ENCODE assay signal across 35 cellular contexts in the genomic region with DNA sequence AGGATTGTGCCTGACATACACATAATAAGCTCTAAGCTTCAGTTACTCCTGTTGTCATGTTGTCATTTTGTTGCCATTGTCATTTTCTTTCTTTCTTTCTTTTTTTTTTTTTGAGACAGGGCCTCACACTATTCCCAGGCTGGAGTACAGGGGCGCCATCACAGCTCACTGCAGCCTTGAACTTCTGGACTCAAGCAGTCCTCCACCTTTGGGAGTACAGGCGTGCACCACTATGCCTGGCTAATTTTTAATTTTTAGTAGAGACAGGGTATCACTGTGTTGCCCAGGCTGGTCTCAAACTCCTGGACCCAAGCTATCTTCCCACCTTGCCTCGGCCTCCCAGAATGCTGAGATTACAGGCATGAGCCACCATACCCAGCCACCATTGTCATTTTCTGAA.
"Had no signal": no experiment of that assay in that cellular context is flagged by ENCODE, and none has a peak within 500 bp of the region (broad histone marks: within the 10 kb centered on the region; RNA-seq: fewer than 3 reads in every experiment).

No MANE protein-coding gene starts in this region.

- ATAC-seq: activated CD8-positive, alpha-beta T cell treated with anti-CD3 and anti-CD28 coated beads for 36 hours; activated naive CD8-positive, alpha-beta T cell treated with anti-CD3 and anti-CD28 coated beads, Interleukin-2, amount 50 U/mL, for 24 hours; activated T-cell treated with anti-CD3 and anti-CD28 coated beads, Interleukin-2, amount 50 U/mL, for 4 hours; activated T-cell treated with anti-CD3 and anti-CD28 coated beads, Interleukin-2, amount 50 U/mL, for 72 hours; activated T-helper 17 cell treated with anti-CD3 and anti-CD28 coated beads, Interleukin-2, amount 50 U/mL, for 72 hours had no signal

- H3K27ac ChIP-seq: ascending aorta, cardiac muscle cell had no signal

- H3K4me1 ChIP-seq: ascending aorta had no signal

- DNase-seq: activated B cell treated with CpG ODN at 0.5 μM for 24 hours; activated CD4-positive, alpha-beta memory T cell treated with anti-CD3 and anti-CD28 coated beads for 36 hours; activated CD4-positive, alpha-beta T cell treated with anti-CD3 and anti-CD28 coated beads for 4 hours; activated CD4-positive, alpha-beta T cell treated with anti-CD3 and anti-CD28 coated beads, Interleukin-2, amount 10 ng/mL, durations not matched to agents 24 days and 14 days; activated CD4-positive, alpha-beta T cell treated with anti-CD3 and anti-CD28 coated beads, Interleukin-2, amount 50 U/mL, for 1 hour; activated CD4-positive, alpha-beta T cell treated with anti-CD3 and anti-CD28 coated beads, Interleukin-2, amount 50 U/mL, for 4 hours; activated CD4-positive, CD25-positive, alpha-beta regulatory T cell treated with anti-CD3 and anti-CD28 coated beads, Interleukin-2, amount 50 U/mL, for 72 hours; activated CD8-positive, alpha-beta memory T cell treated with anti-CD3 and anti-CD28 coated beads, Interleukin-2, amount 50 U/mL, for 4 hours; activated CD8-positive, alpha-beta T cell treated with anti-CD3 and anti-CD28 coated beads for 36 hours; activated effector memory CD4-positive, alpha-beta T cell treated with Interleukin-2 at 50 U/mL for 16 hours; activated gamma-delta T cell; activated naive CD4-positive, alpha-beta T cell treated with anti-CD3 and anti-CD28 coated beads, Interleukin-2, amount 10 ng/mL, durations not matched to agents 7 days and 5 days; activated naive CD4-positive, alpha-beta T cell treated with Interleukin-2 at 50 U/mL for 16 hours; activated naive CD8-positive, alpha-beta T cell treated with anti-CD3 and anti-CD28 coated beads, Interleukin-2, amount 10 ng/mL, durations not matched to agents 7 days and 5 days; activated naive CD8-positive, alpha-beta T cell treated with anti-CD3 and anti-CD28 coated beads, Interleukin-2, amount 50 U/mL, for 24 hours; activated T-cell treated with anti-CD3 and anti-CD28 coated beads for 4 hours; activated T-cell treated with anti-CD3 and anti-CD28 coated beads, Interleukin-2, amount 50 U/mL, for 1 hour; activated T-cell treated with anti-CD3 and anti-CD28 coated beads, Interleukin-2, amount 50 U/mL, for 4 hours; activated T-cell treated with anti-CD3 and anti-CD28 coated beads, Interleukin-2, amount 50 U/mL, for 72 hours; amygdala; anterior cingulate cortex; SW 1271; T-helper 1 cell; T-helper 2 cell; T-helper 9 cell had no signal

- H3K27me3 ChIP-seq: ascending aorta, cardiac muscle cell had no signal

- H3K4me1 Mint-ChIP-seq: activated B cell treated with CpG ODN at 0.5 μM for 24 hours, brain had no signal

- H3K4me3 ChIP-seq: ascending aorta, cardiac muscle cell had no signal

- H3K27ac Mint-ChIP-seq: activated B cell treated with CpG ODN at 0.5 μM for 24 hours; activated CD4-positive, alpha-beta memory T cell treated with anti-CD3 and anti-CD28 coated beads for 36 hours; activated CD8-positive, alpha-beta T cell treated with anti-CD3 and anti-CD28 coated beads for 36 hours; activated naive CD4-positive, alpha-beta T cell treated with anti-CD3 and anti-CD28 coated beads, Interleukin-2, amount 10 ng/mL, durations not matched to agents 7 days and 5 days; activated naive CD4-positive, alpha-beta T cell treated with anti-CD3 and anti-CD28 coated beads, Interleukin-2, amount 50 U/mL, for 24 hours; activated naive CD8-positive, alpha-beta T cell; activated naive CD8-positive, alpha-beta T cell treated with anti-CD3 and anti-CD28 coated beads, Interleukin-2, amount 10 ng/mL, durations not matched to agents 7 days and 5 days; activated naive CD8-positive, alpha-beta T cell treated with anti-CD3 and anti-CD28 coated beads, Interleukin-2, amount 50 U/mL, for 24 hours; activated T-cell treated with anti-CD3 and anti-CD28 coated beads, Interleukin-2, amount 50 U/mL, for 72 hours; activated T-helper 1 cell treated with anti-CD3 and anti-CD28 coated beads, Interleukin-12 subunit alpha, Interleukin-12 subunit beta, Interleukin-2, Interleukin-4 antibody, amounts not matched to agents 30 ng/mL and 10 ng/mL and 1 ng/mL, durations not matched to agents 14 hours and 24 hours and 36 hours; T-helper 2 cell treated with Interferon-gamma antibody and Interleukin-4, amounts not matched to agents 5 μg/mL and 100 μg/mL, for 36 hours had no signal

- H3K9me3 ChIP-seq: ascending aorta had no signal

- H3K27me3 Mint-ChIP-seq: activated B cell treated with CpG ODN at 0.5 μM for 24 hours; activated CD4-positive, alpha-beta memory T cell treated with anti-CD3 and anti-CD28 coated beads for 36 hours; activated CD4-positive, alpha-beta T cell treated with anti-CD3 and anti-CD28 coated beads, Interleukin-2, amount 10 ng/mL, durations not matched to agents 24 days and 14 days; activated CD8-positive, alpha-beta T cell treated with anti-CD3 and anti-CD28 coated beads for 36 hours; activated naive CD4-positive, alpha-beta T cell treated with anti-CD3 and anti-CD28 coated beads, Interleukin-2, amount 10 ng/mL, durations not matched to agents 7 days and 5 days; activated naive CD4-positive, alpha-beta T cell treated with anti-CD3 and anti-CD28 coated beads, Interleukin-2, amount 50 U/mL, for 24 hours; activated naive CD8-positive, alpha-beta T cell; activated naive CD8-positive, alpha-beta T cell treated with anti-CD3 and anti-CD28 coated beads, Interleukin-2, amount 10 ng/mL, durations not matched to agents 7 days and 5 days; activated naive CD8-positive, alpha-beta T cell treated with anti-CD3 and anti-CD28 coated beads, Interleukin-2, amount 50 U/mL, for 24 hours; activated T-helper 17 cell treated with anti-CD3 and anti-CD28 coated beads, Interleukin-2, amount 50 U/mL, for 72 hours; central memory CD8-positive, alpha-beta T cell had no signal

- H3K9me3 Mint-ChIP-seq: activated B cell treated with CpG ODN at 0.5 μM for 24 hours; activated CD4-positive, alpha-beta memory T cell treated with anti-CD3 and anti-CD28 coated beads for 36 hours; activated CD4-positive, alpha-beta T cell treated with anti-CD3 and anti-CD28 coated beads, Interleukin-2, amount 10 ng/mL, durations not matched to agents 24 days and 14 days; activated CD8-positive, alpha-beta T cell treated with anti-CD3 and anti-CD28 coated beads for 36 hours; activated naive CD4-positive, alpha-beta T cell treated with anti-CD3 and anti-CD28 coated beads, Interleukin-2, amount 10 ng/mL, durations not matched to agents 7 days and 5 days; activated naive CD4-positive, alpha-beta T cell treated with anti-CD3 and anti-CD28 coated beads, Interleukin-2, amount 50 U/mL, for 24 hours; activated naive CD8-positive, alpha-beta T cell treated with anti-CD3 and anti-CD28 coated beads, Interleukin-2, amount 10 ng/mL, durations not matched to agents 7 days and 5 days; activated naive CD8-positive, alpha-beta T cell treated with anti-CD3 and anti-CD28 coated beads, Interleukin-2, amount 50 U/mL, for 24 hours; activated T-cell treated with anti-CD3 and anti-CD28 coated beads, Interleukin-2, amount 50 U/mL, for 4 hours; activated T-cell treated with anti-CD3 and anti-CD28 coated beads, Interleukin-2, amount 50 U/mL, for 72 hours; activated T-helper 1 cell treated with anti-CD3 and anti-CD28 coated beads, Interleukin-12 subunit alpha, Interleukin-12 subunit beta, Interleukin-2, Interleukin-4 antibody, amounts not matched to agents 30 ng/mL and 10 ng/mL and 1 ng/mL, durations not matched to agents 14 hours and 24 hours and 36 hours; activated T-helper 17 cell treated with anti-CD3 and anti-CD28 coated beads, Interleukin-2, amount 50 U/mL, for 72 hours; brain; central memory CD8-positive, alpha-beta T cell; T-helper 1 cell treated with Interleukin-12 subunit alpha and Interleukin-12 subunit beta and Interleukin-4 antibody, amounts not matched to agents 30 μg/mL and 1 μg/mL, for 36 hours; T-helper 2 cell treated with Interferon-gamma antibody and Interleukin-4, amounts not matched to agents 5 μg/mL and 100 μg/mL, for 36 hours had no signal

- H3K4me3 Mint-ChIP-seq: activated B cell treated with CpG ODN at 0.5 μM for 24 hours; activated CD4-positive, alpha-beta memory T cell treated with anti-CD3 and anti-CD28 coated beads for 36 hours; activated CD4-positive, alpha-beta T cell treated with anti-CD3 and anti-CD28 coated beads, Interleukin-2, amount 10 ng/mL, durations not matched to agents 24 days and 14 days; activated CD8-positive, alpha-beta T cell treated with anti-CD3 and anti-CD28 coated beads for 36 hours; activated naive CD4-positive, alpha-beta T cell treated with anti-CD3 and anti-CD28 coated beads, Interleukin-2, amount 10 ng/mL, durations not matched to agents 7 days and 5 days; activated naive CD4-positive, alpha-beta T cell treated with anti-CD3 and anti-CD28 coated beads, Interleukin-2, amount 50 U/mL, for 24 hours; activated naive CD8-positive, alpha-beta T cell; activated naive CD8-positive, alpha-beta T cell treated with anti-CD3 and anti-CD28 coated beads, Interleukin-2, amount 10 ng/mL, durations not matched to agents 7 days and 5 days; activated naive CD8-positive, alpha-beta T cell treated with anti-CD3 and anti-CD28 coated beads, Interleukin-2, amount 50 U/mL, for 24 hours; activated T-cell treated with anti-CD3 and anti-CD28 coated beads, Interleukin-2, amount 50 U/mL, for 4 hours; activated T-cell treated with anti-CD3 and anti-CD28 coated beads, Interleukin-2, amount 50 U/mL, for 72 hours; activated T-helper 1 cell treated with anti-CD3 and anti-CD28 coated beads, Interleukin-12 subunit alpha, Interleukin-12 subunit beta, Interleukin-2, Interleukin-4 antibody, amounts not matched to agents 30 ng/mL and 10 ng/mL and 1 ng/mL, durations not matched to agents 14 hours and 24 hours and 36 hours; activated T-helper 17 cell treated with anti-CD3 and anti-CD28 coated beads, Interleukin-2, amount 50 U/mL, for 72 hours; brain; central memory CD8-positive, alpha-beta T cell; T-helper 1 cell treated with Interleukin-12 subunit alpha and Interleukin-12 subunit beta and Interleukin-4 antibody, amounts not matched to agents 30 μg/mL and 1 μg/mL, for 36 hours; T-helper 2 cell treated with Interferon-gamma antibody and Interleukin-4, amounts not matched to agents 5 μg/mL and 100 μg/mL, for 36 hours had no signal
